ENCODE assay signal across 1 cellular context in the genomic region with DNA sequence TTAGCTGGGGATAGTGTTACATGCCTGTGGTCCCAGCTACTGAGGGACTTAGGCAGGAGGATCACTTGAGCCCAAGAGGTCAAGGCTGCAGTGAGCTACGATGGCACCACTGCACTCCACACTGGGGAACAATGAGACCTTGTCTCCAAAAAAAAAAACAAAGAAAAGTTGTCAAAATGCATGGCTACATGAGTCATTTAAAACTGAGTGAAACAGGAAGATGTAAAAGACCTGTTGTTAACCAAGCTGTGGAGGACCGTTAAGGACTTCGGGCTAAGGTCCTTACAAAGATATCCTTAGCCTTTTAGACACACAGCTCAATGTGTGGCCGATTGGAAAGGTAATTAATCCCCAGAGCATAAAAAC.
TF ChIP-seq lines count a peak whose summit lies in the region.

No MANE protein-coding gene starts in this region.

TF ChIP-seq in HepG2, 621 proteins besides CTCF, POLR2A, EP300 and RAD21 (continued from another document):
- peak; percentile 40; the same call in 1 of the 2 replicates for TF ChIP-seq ZSCAN25 (CRISPR knock-in tag; IDR thresholded peaks at IDR 0.05)
- TF ChIP-seq, protein P1, sequence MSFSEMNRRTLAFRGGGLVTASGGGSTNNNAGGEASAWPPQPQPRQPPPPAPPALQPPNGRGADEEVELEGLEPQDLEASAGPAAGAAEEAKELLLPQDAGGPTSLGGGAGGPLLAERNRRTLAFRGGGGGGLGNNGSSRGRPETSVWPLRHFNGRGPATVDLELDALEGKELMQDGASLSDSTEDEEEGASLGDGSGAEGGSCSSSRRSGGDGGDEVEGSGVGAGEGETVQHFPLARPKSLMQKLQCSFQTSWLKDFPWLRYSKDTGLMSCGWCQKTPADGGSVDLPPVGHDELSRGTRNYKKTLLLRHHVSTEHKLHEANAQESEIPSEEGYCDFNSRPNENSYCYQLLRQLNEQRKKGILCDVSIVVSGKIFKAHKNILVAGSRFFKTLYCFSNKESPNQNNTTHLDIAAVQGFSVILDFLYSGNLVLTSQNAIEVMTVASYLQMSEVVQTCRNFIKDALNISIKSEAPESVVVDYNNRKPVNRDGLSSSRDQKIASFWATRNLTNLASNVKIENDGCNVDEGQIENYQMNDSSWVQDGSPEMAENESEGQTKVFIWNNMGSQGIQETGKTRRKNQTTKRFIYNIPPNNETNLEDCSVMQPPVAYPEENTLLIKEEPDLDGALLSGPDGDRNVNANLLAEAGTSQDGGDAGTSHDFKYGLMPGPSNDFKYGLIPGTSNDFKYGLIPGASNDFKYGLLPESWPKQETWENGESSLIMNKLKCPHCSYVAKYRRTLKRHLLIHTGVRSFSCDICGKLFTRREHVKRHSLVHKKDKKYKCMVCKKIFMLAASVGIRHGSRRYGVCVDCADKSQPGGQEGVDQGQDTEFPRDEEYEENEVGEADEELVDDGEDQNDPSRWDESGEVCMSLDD (CRISPR knock-in tag; IDR thresholded peaks at IDR 0.05; ENCODE audit: borderline replicate concordance) = peak; percentile 61; the same call in 1 of the 2 replicates
- TF ChIP-seq MYC (CRISPR knock-in tag; IDR thresholded peaks at IDR 0.05; ENCODE audit: borderline replicate concordance) = 0 out of 2 replicates have a peak, but pooled peaks have one; percentile 33
- TF ChIP-seq TAF15 (IDR thresholded peaks at IDR 0.05; ENCODE audit: low read depth, low read length, poor library complexity, severe bottlenecking) = no peak
